ENCODE assay signal across 11 cellular contexts in genomic region chr1:3393024-3393986, GRCh38.
DNase-seq lines count a peak whose midpoint lies in the region; ATAC-seq and TF ChIP-seq lines count a peak whose summit lies in the region.
"Had no signal": no experiment of that assay in that cellular context is flagged by ENCODE, and none has a peak within 500 bp of the region (broad histone marks: within the 10 kb centered on the region; RNA-seq: fewer than 3 reads in every experiment).

No MANE protein-coding gene starts in this region.

- TF ChIP-seq POLR2A in IMR-90 (IDR thresholded peaks at IDR 0.05; ENCODE audit: low read depth, low read length) (no peak), right lobe of liver (IDR thresholded peaks at IDR 0.05) (no peak)

- TF ChIP-seq CTCF in IMR-90 (conservative IDR thresholded peaks at IDR 0.05; ENCODE audit: low read depth, low read length) (no peak), endothelial cell (IDR thresholded peaks at IDR 0.05; ENCODE audit: unreplicated experiment) (no peak), right lobe of liver (IDR thresholded peaks at IDR 0.05) (no peak)

- H3K56ac ChIP-seq in IMR-90 (ENCODE audit: extremely low read depth, insufficient read depth, low read length), result no peak overlapping the region

- no peak overlapping the region for H2BK15ac ChIP-seq in IMR-90 (ENCODE audit: low read depth, low read length)

- H3K9ac ChIP-seq in IMR-90 (ENCODE audit: low read depth, low read length) (no peak overlapping the region), stomach smooth muscle (ENCODE audit: low read length in 2 of 2) (peak overlapping the region in 1 of 2 donors; percentile 42)

- H3K23ac ChIP-seq in IMR-90 (ENCODE audit: low read depth, low read length), result no peak overlapping the region

- H3K9me3 Mint-ChIP-seq in endothelial cell (ENCODE audit: unreplicated experiment), result no peaks in the 10 kb centered on the region

- intact Hi-C loops in IMR-90 (cut with micrococcal nuclease) (no loop called here), right lobe of liver (cut with DNase I) (no loop called here)

- POLR2A ChIA-PET in IMR-90 (lab: Charles Lee; ENCODE audit: unreplicated experiment), result no interaction called here

- WGBS in IMR-90 (ENCODE audit: extremely low coverage in 2 of 2, insufficient read length in 1 of 2), 2 experiments, result 7% methylated on average over 32 of the region's 63 CpGs; no CpG with 5 or more reads in 1 of the 2 experiments
- WGBS in right lobe of liver (ENCODE audit: insufficient coverage, low coverage, low lambda C conversion rate, missing lambda C conversion rate), result 9% methylated on average over 35 of the region's 63 CpGs

- H3K27ac ChIP-seq in IMR-90 (ENCODE audit: insufficient read depth, low read length), result no peak overlapping the region
- H3K27ac ChIP-seq in right lobe of liver, result no peak overlapping the region
- no peak overlapping the region for H3K27ac ChIP-seq in stomach smooth muscle (ENCODE audit: low read length)
- H3K27ac ChIP-seq: neutrophil had no signal

- peak; percentile 79 for ATAC-seq in IMR-90 (ENCODE audit: low read depth)
- peak; percentile 17 to 52 (median 41) for ATAC-seq in right lobe of liver
- ATAC-seq in GM18520 (IDR thresholded peaks at IDR 0.05; ENCODE audit: unreplicated experiment), result no peak

- no peak overlapping the region for H2AK9ac ChIP-seq in IMR-90 (replicated peaks; ENCODE audit: low read depth, low read length, poor library complexity)

- H4K5ac ChIP-seq in IMR-90 (ENCODE audit: low read depth, low read length), result no peak overlapping the region

- H4K8ac ChIP-seq in IMR-90 (ENCODE audit: low read depth in 2 of 2, low read length in 2 of 2), result no peak overlapping the region

- H3K4me3 Mint-ChIP-seq in endothelial cell (ENCODE audit: unreplicated experiment), result peak overlapping the region; percentile 84

- H3K9me3 ChIP-seq in IMR-90 (ENCODE audit: control insufficient read depth, insufficient read depth, low read length), result no peaks in the 10 kb centered on the region
- no peaks in the 10 kb centered on the region for H3K9me3 ChIP-seq in right lobe of liver
- H3K9me3 ChIP-seq in stomach smooth muscle (ENCODE audit: control insufficient read depth in 2 of 2, low read length in 2 of 2), result no peaks in the 10 kb centered on the region
- H3K9me3 ChIP-seq: neutrophil had no signal

- H2BK20ac ChIP-seq in IMR-90 (ENCODE audit: low read depth, low read length), result no peak overlapping the region

- H2BK5ac ChIP-seq in IMR-90 (ENCODE audit: low read depth, low read length, poor library complexity, severe bottlenecking), result no peak overlapping the region

- H4K91ac ChIP-seq in IMR-90 (ENCODE audit: insufficient read depth, low read depth, low read length), result no peak overlapping the region

- peaks cover 5% of the 10 kb centered on the region; the same call in 1 of the 2 replicates for H3K4me1 ChIP-seq in IMR-90 (ENCODE audit: control insufficient read depth, insufficient read depth, low read length)
- no peaks in the 10 kb centered on the region for H3K4me1 ChIP-seq in right lobe of liver
- H3K4me1 ChIP-seq in stomach smooth muscle (ENCODE audit: control insufficient read depth, insufficient read depth, low read length), result peaks cover 14% of the 10 kb centered on the region

- no peak for TF ChIP-seq RAD21 in IMR-90 (IDR thresholded peaks at IDR 0.05; ENCODE audit: low read length)

- peak overlapping the region; percentile 29 for H3K4me2 ChIP-seq in IMR-90 (ENCODE audit: low read depth, low read length)

- peaks cover 14% of the 10 kb centered on the region for H3K4me1 Mint-ChIP-seq in endothelial cell (ENCODE audit: unreplicated experiment)

- no peaks in the 10 kb centered on the region for H3K79me1 ChIP-seq in IMR-90 (ENCODE audit: low read depth in 1 of 2, low read length in 2 of 2)

- no peak overlapping the region for H2AK5ac ChIP-seq in IMR-90 (ENCODE audit: low read depth, low read length)

- H3K36me3 Mint-ChIP-seq in endothelial cell (ENCODE audit: low read depth, unreplicated experiment), result no peaks in the 10 kb centered on the region

- DNase-seq in IMR-90, result peak; percentile 12
- peak; percentile 42 for DNase-seq in endothelial cell (ENCODE audit: low spot score)
- DNase-seq in right lobe of liver, result no peak
- DNase-seq in NCI-H446 treated with DMSO at 0.1 percent for 48 hours (lab: John Stamatoyannopoulos, UW), result no peak
- no peak for DNase-seq in NCI-H526 (lab: John Stamatoyannopoulos, UW)
- no peak for DNase-seq in NCI-H187 (lab: John Stamatoyannopoulos, UW)
- DNase-seq: DMS53, foreskin melanocyte had no signal

- dilution Hi-C loops in IMR-90 (cut with HindIII; ENCODE audit: low sequenced_read_pairs, unreplicated experiment), result no loop called here

- peak overlapping the region; percentile 54 for H2AFZ ChIP-seq in IMR-90 (replicated peaks; ENCODE audit: low read length, poor library complexity)

- peaks cover 12% of the 10 kb centered on the region for H3K27me3 Mint-ChIP-seq in endothelial cell (ENCODE audit: unreplicated experiment)

- no peak overlapping the region for H3K4ac ChIP-seq in IMR-90 (ENCODE audit: low read depth, low read length)

- H3K4me3 ChIP-seq in IMR-90 (ENCODE audit: insufficient read depth, low read depth, low read length), result no peak overlapping the region
- no peak overlapping the region for H3K4me3 ChIP-seq in right lobe of liver
- H3K4me3 ChIP-seq in stomach smooth muscle (ENCODE audit: low read length in 2 of 2), result peak overlapping the region; percentile 55 to 60

- H3K27ac Mint-ChIP-seq in endothelial cell (ENCODE audit: unreplicated experiment), result peak overlapping the region; percentile 64

- no peaks in the 10 kb centered on the region for H4K20me1 ChIP-seq in IMR-90 (ENCODE audit: insufficient read depth, low read length)

- H3K9me1 ChIP-seq in IMR-90 (ENCODE audit: insufficient read depth, low read length), result no peaks in the 10 kb centered on the region

- H3K18ac ChIP-seq in IMR-90 (ENCODE audit: low read depth, low read length), result no peak overlapping the region

- H3K14ac ChIP-seq in IMR-90 (replicated peaks; ENCODE audit: low read depth, low read length), result no peak overlapping the region

- no peak overlapping the region for H2BK120ac ChIP-seq in IMR-90 (ENCODE audit: low read depth, low read length)

- BruUV-seq in IMR-90 (replicated peaks; lab: Mats Ljungman, UMichigan), result no TSS peak

- in situ Hi-C loops in IMR-90 (cut with MboI; ENCODE audit: low sequenced_read_pairs), result no loop called here

- H3K36me3 ChIP-seq in IMR-90 (ENCODE audit: control insufficient read depth, insufficient read depth, low read length), result no peaks in the 10 kb centered on the region
- H3K36me3 ChIP-seq in right lobe of liver, result no peaks in the 10 kb centered on the region
- H3K36me3 ChIP-seq in stomach smooth muscle (ENCODE audit: control insufficient read depth in 2 of 2, insufficient read depth in 2 of 2, low read length in 2 of 2), result no peaks in the 10 kb centered on the region
- H3K36me3 ChIP-seq: neutrophil had no signal

- H3K27me3 ChIP-seq in IMR-90 (ENCODE audit: control insufficient read depth, insufficient read depth, low read length) (peaks cover 67% of the 10 kb centered on the region), right lobe of liver (peaks cover 0 to 6% of the 10 kb centered on the region in 2 donors), stomach smooth muscle (ENCODE audit: control insufficient read depth in 1 of 2, insufficient read depth in 2 of 2, low read length in 2 of 2) (peaks cover 53 to 57% of the 10 kb centered on the region in 2 donors)

- CTCF ChIA-PET in IMR-90 (lab: Yijun Ruan, JAX), result no interaction called here

TF ChIP-seq in IMR-90, 13 proteins besides CTCF, POLR2A, EP300 and RAD21:
- TF ChIP-seq ELK1 (IDR thresholded peaks at IDR 0.05; ENCODE audit: borderline replicate concordance, low read depth, low read length) (no peak), RFX5 (IDR thresholded peaks at IDR 0.05; ENCODE audit: low read depth, low read length) (no peak), MAFK (IDR thresholded peaks at IDR 0.05; ENCODE audit: low read depth, low read length) (no peak), SMC3 (IDR thresholded peaks at IDR 0.05; ENCODE audit: low read depth, low read length) (no peak), NFE2L2 (IDR thresholded peaks at IDR 0.05; ENCODE audit: low read depth, low read length) (no peak), CEBPB (IDR thresholded peaks at IDR 0.05; ENCODE audit: low read depth, low read length) (no peak)

Comparison
In these comparisons a context has a peak if more than half of its experiments do, and no peak if none do; other contexts are left out.
1. DNase-seq: peak in IMR-90 (single experiment) and endothelial cell (single experiment); none in right lobe of liver (0 of 3), NCI-H446 treated with DMSO at 0.1 percent for 48 hours (single experiment), NCI-H526 (0 of 2) and NCI-H187 (0 of 2).
2. H3K4me3 ChIP-seq: peak in stomach smooth muscle (2 of 2); none in IMR-90 (single experiment) and right lobe of liver (0 of 3).